In genomic region chr6:144352310-144352709, GRCh38 we compare ENCODE assay signal across 12 cellular contexts.
DNase-seq lines count a peak whose midpoint lies in the region; ATAC-seq, FAIRE-seq and TF ChIP-seq lines count a peak whose summit lies in the region.
"Had no signal": no experiment of that assay in that cellular context is flagged by ENCODE, and none has a peak within 500 bp of the region (broad histone marks: within the 10 kb centered on the region; RNA-seq: fewer than 3 reads in every experiment).

No MANE protein-coding gene starts in this region.

- TF ChIP-seq RAD21 in GM12878 (IDR thresholded peaks at IDR 0.05; ENCODE audit: insufficient read depth, low read depth, low read length) (no peak), SK-N-SH (IDR thresholded peaks at IDR 0.05; ENCODE audit: low read length) (no peak)

- intact Hi-C loops in breast epithelium (cut with DNase I; ENCODE audit: low total_unique reads) = no loop called here
- intact Hi-C loops in mammary epithelial cell (cut with micrococcal nuclease) = no loop called here
- intact Hi-C loops in GM12878 (cut with micrococcal nuclease; ENCODE audit: unreplicated experiment) = loop anchor here (5.0 kb wide), 2 partner anchors 200 to 255 kb away; partner anchors contain the start of genes SF3B5 and STX11
- intact Hi-C loops in thyroid gland (cut with DNase I) = no loop called here

- no peaks in the 10 kb centered on the region for H3K9me3 ChIP-seq in breast epithelium
- H3K9me3 ChIP-seq in mammary epithelial cell (replicated peaks; ENCODE audit: insufficient read depth, low read length) = no peaks in the 10 kb centered on the region
- no peaks in the 10 kb centered on the region for H3K9me3 ChIP-seq in GM12878 (replicated peaks; ENCODE audit: control insufficient read depth, insufficient read depth, low read length)
- no peaks in the 10 kb centered on the region for H3K9me3 ChIP-seq in thyroid gland
- H3K9me3 ChIP-seq in SK-N-SH = no peaks in the 10 kb centered on the region
- H3K9me3 ChIP-seq: prostate gland had no signal

- DNase-seq in breast epithelium (ENCODE audit: low spot score in 2 of 2) (no peak), mammary epithelial cell (no peak), KBM-7 (peak; percentile 37), GM12878 (ENCODE audit: low read depth, low spot score) (no peak), thyroid gland (no peak), NCI-H2081 treated with DMSO at 0.1 percent for 48 hours (lab: John Stamatoyannopoulos, UW) (no peak), progenitor cell of endocrine pancreas (ENCODE audit: low spot score, unreplicated experiment) (no peak), SK-N-SH (no peak)
- DNase-seq: endodermal cell had no signal

- H3K4me3 ChIP-seq in breast epithelium (no peak overlapping the region), mammary epithelial cell (replicated peaks in 1 of 3; ENCODE audit: insufficient read depth in 1 of 3, low read depth in 2 of 3, low read length in 3 of 3) (no peak overlapping the region), GM12878 (peak overlapping the region; percentile 60), thyroid gland (replicated peaks in 1 of 3) (no peak overlapping the region), SK-N-SH (ENCODE audit: low read depth in 2 of 2, low read length in 1 of 2) (no peak overlapping the region)
- H3K4me3 ChIP-seq: prostate gland had no signal

- H3K4me1 ChIP-seq in breast epithelium = peaks cover 0 to 11% of the 10 kb centered on the region in 2 donors
- H3K4me1 ChIP-seq in mammary epithelial cell (ENCODE audit: insufficient read depth, low read length) = peaks cover 20% of the 10 kb centered on the region
- peaks cover 52% of the 10 kb centered on the region for H3K4me1 ChIP-seq in GM12878 (ENCODE audit: control insufficient read depth, insufficient read depth, low read length)
- H3K4me1 ChIP-seq in thyroid gland = peaks cover 45 to 70% of the 10 kb centered on the region in 2 donors
- H3K4me1 ChIP-seq in SK-N-SH (ENCODE audit: control insufficient read depth in 1 of 2, insufficient read depth in 2 of 2, low read depth in 1 of 2, low read length in 1 of 2) = peaks cover 0 to 2% of the 10 kb centered on the region in 2 experiments; a peak in 2 of 4 replicates

- POLR2A ChIA-PET in GM12878 (lab: Charles Lee) = interaction anchor here (0.9 to 1.3 kb wide), 3 partner anchors 8 to 205 kb away, joined by 3 to 6 read pairs (median 4); no protein-coding TSS in a partner anchor
- POLR2A ChIA-PET in SK-N-SH (lab: Yijun Ruan, JAX) = no interaction called here

- no peak overlapping the region for H3K27ac Mint-ChIP-seq in progenitor cell of endocrine pancreas
- H3K27ac Mint-ChIP-seq: endodermal cell had no signal

- H3F3A ChIP-seq in SK-N-SH (replicated peaks; ENCODE audit: insufficient read depth) = peaks cover 12% of the 10 kb centered on the region

- peaks cover 3% of the 10 kb centered on the region for H3K9me3 Mint-ChIP-seq in progenitor cell of endocrine pancreas (ENCODE audit: low read depth)
- H3K9me3 Mint-ChIP-seq: endodermal cell had no signal

- H3K36me3 ChIP-seq in breast epithelium (no peaks in the 10 kb centered on the region), mammary epithelial cell (ENCODE audit: insufficient read depth, low read length) (no peaks in the 10 kb centered on the region), GM12878 (ENCODE audit: control insufficient read depth in 2 of 2, insufficient read depth in 2 of 2, low read length in 1 of 2) (no peaks in the 10 kb centered on the region), thyroid gland (no peaks in the 10 kb centered on the region), SK-N-SH (replicated peaks in 1 of 2; ENCODE audit: control insufficient read depth in 1 of 2, insufficient read depth in 2 of 2, low read length in 1 of 2) (no peaks in the 10 kb centered on the region)
- H3K36me3 ChIP-seq: prostate gland had no signal

- H3K4me1 Mint-ChIP-seq in progenitor cell of endocrine pancreas (ENCODE audit: low read depth) = peaks cover 17% of the 10 kb centered on the region

- peak overlapping the region; percentile 74 to 75 for H3K27ac ChIP-seq in breast epithelium
- H3K27ac ChIP-seq in mammary epithelial cell (ENCODE audit: insufficient read depth, low read depth, low read length) = no peak overlapping the region
- H3K27ac ChIP-seq in GM12878 (ENCODE audit: control insufficient read depth, insufficient read depth) = peak overlapping the region; percentile 88; the same call in 1 of the 2 replicates
- peak overlapping the region in 2 of 3 donors; percentile 32 to 54 for H3K27ac ChIP-seq in thyroid gland
- H3K27ac ChIP-seq in SK-N-SH (ENCODE audit: low read depth in 2 of 2, low read length in 1 of 2) = peak overlapping the region in 1 of 2 experiments; percentile 77; a peak in 1 of 4 replicates

- no peak for FAIRE-seq in GM12878 (lab: Jason Lieb, UNC)
- FAIRE-seq: H1, islet of Langerhans had no signal

- SMC1A ChIA-PET in GM12878 (lab: Charles Lee; ENCODE audit: uncharacterized antibody, unreplicated experiment) = interaction anchor here (0.7 to 4.6 kb wide), 5 partner anchors 9 to 1224 kb away, joined by 3 to 35 read pairs (median 4); no protein-coding TSS in a partner anchor

- H3K9ac ChIP-seq in mammary epithelial cell (ENCODE audit: insufficient read depth, low read length) (no peak overlapping the region), GM12878 (ENCODE audit: control insufficient read depth, insufficient read depth, low read length) (no peak overlapping the region), SK-N-SH (no peak overlapping the region)

- peak; percentile 36 for ATAC-seq in GM12878

- H3K4me2 ChIP-seq in mammary epithelial cell (ENCODE audit: insufficient read depth, low read depth, low read length) = no peak overlapping the region
- peak overlapping the region; percentile 95 for H3K4me2 ChIP-seq in GM12878 (ENCODE audit: control insufficient read depth, insufficient read depth)
- H3K4me2 ChIP-seq in SK-N-SH = no peak overlapping the region

- no peaks in the 10 kb centered on the region for H3K9me2 ChIP-seq in SK-N-SH

- H4K20me1 ChIP-seq in mammary epithelial cell (ENCODE audit: insufficient read depth, low read length) (no peaks in the 10 kb centered on the region), GM12878 (ENCODE audit: control insufficient read depth, insufficient read depth) (no peaks in the 10 kb centered on the region), SK-N-SH (ENCODE audit: insufficient read depth) (no peaks in the 10 kb centered on the region)

- in situ Hi-C loops in mammary epithelial cell (cut with MboI; ENCODE audit: low sequenced_read_pairs in 2 of 2) (no loop called here), KBM-7 (cut with MboI; ENCODE audit: low pct_unique_long_range_greater_than_20kb, low sequenced_read_pairs) (no loop called here), GM12878 (cut with MboI) (no loop called here)

- no peaks in the 10 kb centered on the region for H3K27me3 Mint-ChIP-seq in progenitor cell of endocrine pancreas

- BruUV-seq in mammary epithelial cell (replicated peaks; lab: Mats Ljungman, UMichigan) (no TSS peak), GM12878 (replicated peaks; lab: Mats Ljungman, UMichigan) (no TSS peak)

- H2AFZ ChIP-seq in mammary epithelial cell (ENCODE audit: low read depth, low read length) = no peak overlapping the region
- H2AFZ ChIP-seq in GM12878 (ENCODE audit: control insufficient read depth, low read depth, low read length) = no peak overlapping the region
- no peak overlapping the region for H2AFZ ChIP-seq in SK-N-SH (ENCODE audit: low read depth)

- peak in 1 of 2 experiments; percentile 83; a peak in 2 of 4 replicates for TF ChIP-seq EP300 in GM12878 (IDR thresholded peaks at IDR 0.05; ENCODE audit: borderline replicate concordance in 1 of 2, control insufficient read depth in 1 of 2, low read depth in 2 of 2, low read length in 2 of 2)
- TF ChIP-seq EP300 in SK-N-SH (IDR thresholded peaks at IDR 0.05; ENCODE audit: borderline replicate concordance in 1 of 2, low read depth in 1 of 2, low read length in 1 of 2) = no peak

- 97% methylated on average over 2 of the region's 2 CpGs for WGBS in mammary epithelial cell (ENCODE audit: low coverage, missing lambda C conversion rate)
- 72% methylated on average over 2 of the region's 2 CpGs for WGBS in GM12878 (ENCODE audit: insufficient coverage, insufficient replicate concordance, low lambda C conversion rate, missing lambda C conversion rate)
- WGBS in thyroid gland, 2 donors = 87 to 93% methylated on average over 2 of the region's 2 CpGs
- WGBS in SK-N-SH (ENCODE audit: low lambda C conversion rate) = 57% methylated on average over 2 of the region's 2 CpGs

- H3K79me2 ChIP-seq in mammary epithelial cell (ENCODE audit: insufficient read depth, low read length) = peaks cover 67% of the 10 kb centered on the region
- peaks cover 83% of the 10 kb centered on the region for H3K79me2 ChIP-seq in GM12878 (ENCODE audit: control insufficient read depth, insufficient read depth, low read length)
- H3K79me2 ChIP-seq in SK-N-SH (ENCODE audit: insufficient read depth) = peaks cover 39% of the 10 kb centered on the region

- H3K27me3 ChIP-seq in breast epithelium (no peaks in the 10 kb centered on the region), mammary epithelial cell (ENCODE audit: insufficient read depth, low read length) (no peaks in the 10 kb centered on the region), GM12878 (replicated peaks in 1 of 2; ENCODE audit: control insufficient read depth in 2 of 2, insufficient read depth in 2 of 2, low read length in 1 of 2) (no peaks in the 10 kb centered on the region), thyroid gland (no peaks in the 10 kb centered on the region), SK-N-SH (ENCODE audit: insufficient read depth) (no peaks in the 10 kb centered on the region)

- CTCF ChIA-PET in mammary epithelial cell (lab: Charles Lee; ENCODE audit: low non-redundant PET) (no interaction called here), GM12878 (lab: Yijun Ruan, JAX) (interaction anchor here (2.6 kb wide), 1 partner anchor 10 kb away, joined by 9 read pairs; no protein-coding TSS in a partner anchor), SK-N-SH (lab: Yijun Ruan, JAX) (no interaction called here)

- no peak for TF ChIP-seq CTCF in breast epithelium (IDR thresholded peaks at IDR 0.05)
- TF ChIP-seq CTCF in mammary epithelial cell (conservative IDR thresholded peaks at IDR 0.05 in 1 of 2, IDR thresholded peaks at IDR 0.05 in 1 of 2; ENCODE audit: extremely low read depth in 1 of 2, insufficient read depth in 1 of 2, low read depth in 1 of 2, low read length in 2 of 2) = no peak
- no peak for TF ChIP-seq CTCF in GM12878 (IDR thresholded peaks at IDR 0.05 in 2 of 3, conservative IDR thresholded peaks at IDR 0.05 in 1 of 3; ENCODE audit: control insufficient read depth in 2 of 3, extremely low read depth in 1 of 3, insufficient read depth in 1 of 3, low read depth in 3 of 3, low read length in 3 of 3)
- no peak for TF ChIP-seq CTCF in thyroid gland (IDR thresholded peaks at IDR 0.05)
- TF ChIP-seq CTCF in progenitor cell of endocrine pancreas (IDR thresholded peaks at IDR 0.05; ENCODE audit: unreplicated experiment) = no peak
- TF ChIP-seq CTCF in SK-N-SH (IDR thresholded peaks at IDR 0.05) = no peak

- H3K4me3 Mint-ChIP-seq in progenitor cell of endocrine pancreas (ENCODE audit: low read depth) = no peak overlapping the region
- H3K4me3 Mint-ChIP-seq: endodermal cell had no signal

- RAD21 ChIA-PET in GM12878 (lab: Charles Lee; ENCODE audit: unreplicated experiment) = interaction anchor here (0.7 to 4.4 kb wide), 5 partner anchors 8 to 134 kb away, joined by 3 to 24 read pairs (median 4); no protein-coding TSS in a partner anchor

- TF ChIP-seq POLR2A in breast epithelium (IDR thresholded peaks at IDR 0.05) (no peak), GM12878 (IDR thresholded peaks at IDR 0.05; ENCODE audit: low read depth, low read length) (no peak), thyroid gland (IDR thresholded peaks at IDR 0.05) (no peak)

- peaks cover 8% of the 10 kb centered on the region for H3K36me3 Mint-ChIP-seq in progenitor cell of endocrine pancreas (ENCODE audit: insufficient read depth)

- dilution Hi-C loops in mammary epithelial cell (cut with HindIII; ENCODE audit: low sequenced_read_pairs) = no loop called here
